ENCODE assay signal across 9 cellular contexts in the genomic region with DNA sequence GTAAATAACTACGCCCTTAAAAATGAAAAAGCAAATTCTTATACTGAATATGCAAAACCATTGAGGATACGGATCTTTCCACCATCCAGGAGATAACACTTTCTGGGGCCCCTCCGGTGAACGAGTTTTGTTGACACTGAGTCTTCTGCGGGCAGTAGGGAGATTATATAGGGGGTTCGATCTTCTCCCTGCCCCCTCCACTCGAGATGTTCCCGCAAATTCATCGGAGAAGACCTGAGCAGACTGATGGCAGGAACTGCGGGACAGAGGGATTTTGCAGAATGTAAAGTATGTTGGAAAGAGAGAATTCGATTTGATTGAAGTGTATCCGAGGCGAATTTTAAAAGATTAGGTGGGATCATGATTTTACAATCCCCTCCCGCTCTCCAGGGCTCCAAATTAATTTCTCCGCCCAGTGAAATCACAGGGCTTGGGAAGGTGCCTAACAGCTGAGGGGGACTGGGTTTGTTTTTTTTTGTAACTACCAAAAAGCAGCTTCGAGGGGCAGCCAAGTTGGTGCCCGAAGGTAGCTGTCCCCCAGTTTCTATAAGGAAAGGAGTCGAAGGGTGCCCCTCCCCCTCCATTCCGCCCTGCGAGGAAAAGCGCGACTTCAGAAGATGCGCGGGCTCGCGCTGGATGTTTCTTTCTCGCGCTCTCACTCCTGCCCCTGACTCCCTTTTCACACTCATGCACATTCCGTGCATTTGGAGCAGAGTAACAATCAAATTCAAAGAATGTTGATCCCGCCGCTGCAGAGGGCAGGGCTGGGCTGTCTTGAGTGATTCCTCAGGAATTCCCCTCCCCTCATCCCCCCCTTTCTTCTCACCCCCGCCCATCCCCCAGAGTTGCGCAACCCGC. TPM values are rescaled to one million over a fixed set of nuclear protein-coding genes. Genes with fewer than 3 reads are reported as not detected.
DNase-seq lines count a peak whose midpoint lies in the region; ATAC-seq lines count a peak whose summit lies in the region.
"Had no signal": no experiment of that assay in that cellular context is flagged by ENCODE, and none has a peak within 500 bp of the region (broad histone marks: within the 10 kb centered on the region; RNA-seq: fewer than 3 reads in every experiment).

No MANE protein-coding gene starts in this region.

- H3K9me3 Mint-ChIP-seq in activated T-cell treated with anti-CD3 and anti-CD28 coated beads, Interleukin-2, amount 50 U/mL, for 4 hours = no peaks in the 10 kb centered on the region
- no peaks in the 10 kb centered on the region for H3K9me3 Mint-ChIP-seq in stimulated activated effector memory CD8-positive, alpha-beta T cell treated with anti-CD3 and anti-CD28 coated beads, Interleukin-12 subunit alpha, Interleukin-12 subunit beta, amount 100 ng/mL, for 72 hours

- peak overlapping the region; percentile 63 for H3K27ac Mint-ChIP-seq in stimulated activated effector memory CD8-positive, alpha-beta T cell treated with anti-CD3 and anti-CD28 coated beads, Interleukin-12 subunit alpha, Interleukin-12 subunit beta, amount 100 ng/mL, for 72 hours

- peak overlapping the region; percentile 74 for H3K4me3 Mint-ChIP-seq in activated T-cell treated with anti-CD3 and anti-CD28 coated beads, Interleukin-2, amount 50 U/mL, for 4 hours
- peak overlapping the region; percentile 86 for H3K4me3 Mint-ChIP-seq in stimulated activated effector memory CD8-positive, alpha-beta T cell treated with anti-CD3 and anti-CD28 coated beads, Interleukin-12 subunit alpha, Interleukin-12 subunit beta, amount 100 ng/mL, for 72 hours

- H3K27ac ChIP-seq in iPS DF 6.9 (ENCODE audit: low read length) = no peak overlapping the region
- H3K27ac ChIP-seq: adrenal gland had no signal

- DNase-seq in stimulated activated CD4-positive, alpha-beta T cell treated with anti-CD3 and anti-CD28 coated beads, Interleukin-1b, Interleukin-23, amount 100 ng/mL, for 48 hours = peak; percentile 13
- DNase-seq in stimulated activated CD4-positive, alpha-beta T cell treated with anti-CD3 and anti-CD28 coated beads, Interleukin-2, amount 100 ng/mL, for 48 hours = no peak
- DNase-seq in activated T-cell treated with anti-CD3 and anti-CD28 coated beads, Interleukin-2, amount 50 U/mL, for 4 hours = no peak
- no peak for DNase-seq in iPS DF 6.9 (ENCODE audit: low read depth, low spot score)
- DNase-seq in stimulated activated effector memory CD8-positive, alpha-beta T cell treated with anti-CD3 and anti-CD28 coated beads, Interleukin-12 subunit alpha, Interleukin-12 subunit beta, amount 100 ng/mL, for 72 hours (ENCODE audit: low spot score in 2 of 2) = no peak
- no peak for DNase-seq in NCI-H2081 (lab: John Stamatoyannopoulos, UW)
- DNase-seq in effector CD4-positive, alpha-beta T cell = no peak

- H3K4me1 Mint-ChIP-seq in activated T-cell treated with anti-CD3 and anti-CD28 coated beads, Interleukin-2, amount 50 U/mL, for 4 hours (ENCODE audit: low read depth) = peaks cover 19% of the 10 kb centered on the region
- peaks cover 31% of the 10 kb centered on the region for H3K4me1 Mint-ChIP-seq in stimulated activated effector memory CD8-positive, alpha-beta T cell treated with anti-CD3 and anti-CD28 coated beads, Interleukin-12 subunit alpha, Interleukin-12 subunit beta, amount 100 ng/mL, for 72 hours

- peaks cover 20% of the 10 kb centered on the region for H3K27me3 Mint-ChIP-seq in activated T-cell treated with anti-CD3 and anti-CD28 coated beads, Interleukin-2, amount 50 U/mL, for 4 hours (ENCODE audit: low read depth)

- ATAC-seq in activated T-cell treated with anti-CD3 and anti-CD28 coated beads, Interleukin-2, amount 50 U/mL, for 4 hours = peak in 1 of 2 donors; percentile 3
- no peak for ATAC-seq in stimulated activated effector memory CD8-positive, alpha-beta T cell treated with anti-CD3 and anti-CD28 coated beads, Interleukin-12 subunit alpha, Interleukin-12 subunit beta, amount 100 ng/mL, for 72 hours
- no peak for ATAC-seq in GM18907 (IDR thresholded peaks at IDR 0.05; ENCODE audit: unreplicated experiment)

- H3K4me3 ChIP-seq in iPS DF 6.9 (ENCODE audit: low read length) = peak overlapping the region; percentile 57; the same call in 1 of the 2 replicates

- H3K36me3 ChIP-seq in iPS DF 6.9 (ENCODE audit: control insufficient read depth, insufficient read depth, low read length) = no peaks in the 10 kb centered on the region
- H3K36me3 ChIP-seq: adrenal gland had no signal

- no peaks in the 10 kb centered on the region for H3K4me1 ChIP-seq in iPS DF 6.9 (ENCODE audit: control insufficient read depth, insufficient read depth, low read length)
- H3K4me1 ChIP-seq: adrenal gland had no signal

- WGBS in iPS DF 6.9 (ENCODE audit: insufficient coverage, insufficient read length) = no CpG with 5 or more reads among the region's 34 CpGs

- no peaks in the 10 kb centered on the region for H3K36me3 Mint-ChIP-seq in activated T-cell treated with anti-CD3 and anti-CD28 coated beads, Interleukin-2, amount 50 U/mL, for 4 hours (ENCODE audit: insufficient read depth)
- peaks cover 7% of the 10 kb centered on the region for H3K36me3 Mint-ChIP-seq in stimulated activated effector memory CD8-positive, alpha-beta T cell treated with anti-CD3 and anti-CD28 coated beads, Interleukin-12 subunit alpha, Interleukin-12 subunit beta, amount 100 ng/mL, for 72 hours

- no peaks in the 10 kb centered on the region for H3K9me3 ChIP-seq in iPS DF 6.9 (ENCODE audit: control insufficient read depth, insufficient read depth, low read length)
- H3K9me3 ChIP-seq: adrenal gland had no signal

- H3K27me3 ChIP-seq in iPS DF 6.9 (ENCODE audit: control insufficient read depth, insufficient read depth, low read length) = peaks cover 33% of the 10 kb centered on the region

RNA-seq across cellular contexts. Expression of a gene that starts 1.2 kb away (rescaled TPM):
- not detected for total RNA-seq in activated T-cell treated with anti-CD3 and anti-CD28 coated beads, Interleukin-2, amount 50 U/mL, for 4 hours

RNA-seq across cellular contexts. Expression of a gene that starts 51.8 kb away (rescaled TPM):
- under 1 TPM; 0.03 to 0.19 (median 0.10) TPM for total RNA-seq in activated T-cell treated with anti-CD3 and anti-CD28 coated beads, Interleukin-2, amount 50 U/mL, for 4 hours
- total RNA-seq: adrenal gland had no signal

RNA-seq across cellular contexts. Expression of a gene that starts 59.5 kb away (rescaled TPM):
- 10 to 100 TPM; 10.7 to 12.9 (median 11.4) TPM for total RNA-seq in activated T-cell treated with anti-CD3 and anti-CD28 coated beads, Interleukin-2, amount 50 U/mL, for 4 hours
